Comparison of ENCODE assay signal across 2 cellular contexts in genomic region chr16:79969458-79969857, GRCh38.
TF ChIP-seq lines count a peak whose summit lies in the region.

No MANE protein-coding gene starts in this region.

TF ChIP-seq in HepG2, 621 proteins besides CTCF, POLR2A, EP300 and RAD21:
- TF ChIP-seq KMT2A (CRISPR knock-in tag; IDR thresholded peaks at IDR 0.05) (no peak), LCORL (IDR thresholded peaks at IDR 0.05) (peak; percentile 70), LCORL (CRISPR knock-in tag; IDR thresholded peaks at IDR 0.05) (no peak), SPEN (CRISPR knock-in tag; IDR thresholded peaks at IDR 0.05; ENCODE audit: low read depth) (no peak)
TF ChIP-seq in HepG2: peak in this region for 1.

TF ChIP-seq in K562, 482 proteins besides CTCF, POLR2A, EP300 and RAD21:
- TF ChIP-seq ZNF232 (CRISPR knock-in tag; IDR thresholded peaks at IDR 0.05) (no peak), RCOR1 (IDR thresholded peaks at IDR 0.05; ENCODE audit: borderline replicate concordance in 1 of 2, low read depth in 2 of 2, low read length in 2 of 2) (peak in 1 of 2 experiments; percentile 44; a peak in 1 of 4 replicates), ZNF639 (CRISPR knock-in tag; conservative IDR thresholded peaks at IDR 0.05 in 1 of 2, IDR thresholded peaks at IDR 0.05 in 1 of 2) (no peak), ZBTB5 (IDR thresholded peaks at IDR 0.05) (no peak), ZNF384 (IDR thresholded peaks at IDR 0.05; ENCODE audit: low read depth, low read length) (no peak), MAFG (tag; conservative IDR thresholded peaks at IDR 0.05) (no peak), KDM1A (IDR thresholded peaks at IDR 0.05) (peak; percentile 54 to 63), NFIC (IDR thresholded peaks at IDR 0.05) (peak; percentile 94), THAP7 (CRISPR knock-in tag; IDR thresholded peaks at IDR 0.05) (no peak), FOXJ3 (CRISPR knock-in tag; IDR thresholded peaks at IDR 0.05) (no peak), ETV6 (IDR thresholded peaks at IDR 0.05; ENCODE audit: borderline replicate concordance in 1 of 2, low read depth in 2 of 2, low read length in 1 of 2) (no peak), ETV6 (CRISPR knock-in tag; IDR thresholded peaks at IDR 0.05; ENCODE audit: borderline replicate concordance) (no peak), SNRNP70 (optimal IDR thresholded peaks at IDR 0.05; ENCODE audit: low read depth, low read length) (no peak), ZNF780A (CRISPR knock-in tag; IDR thresholded peaks at IDR 0.05) (no peak), RUNX1 (IDR thresholded peaks at IDR 0.05; ENCODE audit: low read depth) (no peak), BCOR (IDR thresholded peaks at IDR 0.05) (peak; percentile 85), NCOA2 (IDR thresholded peaks at IDR 0.05; ENCODE audit: partially characterized antibody in 2 of 2) (peak in 1 of 2 experiments; percentile 6), POLR2H (tag; IDR thresholded peaks at IDR 0.05; ENCODE audit: low read depth) (no peak), FOXP1 (CRISPR knock-in tag; IDR thresholded peaks at IDR 0.05) (no peak), ZNF668 (CRISPR knock-in tag; IDR thresholded peaks at IDR 0.05) (0 out of 2 replicates have a peak, but pooled peaks have one; percentile 43), ZSCAN32 (CRISPR knock-in tag; IDR thresholded peaks at IDR 0.05) (no peak), PTRF (tag; IDR thresholded peaks at IDR 0.05) (no peak), ZNF707 (CRISPR knock-in tag; conservative IDR thresholded peaks at IDR 0.05) (no peak), RBM25 (IDR thresholded peaks at IDR 0.05; ENCODE audit: low read depth, low read length, severe bottlenecking) (peak; percentile 88), CBX2 (IDR thresholded peaks at IDR 0.05; ENCODE audit: insufficient read depth, low read length, poor library complexity, severe bottlenecking) (no peak), SP2 (IDR thresholded peaks at IDR 0.05; ENCODE audit: extremely low read depth, low read depth, low read length, poor library complexity, severe bottlenecking) (no peak), NFIX (CRISPR knock-in tag; IDR thresholded peaks at IDR 0.05; ENCODE audit: low read depth) (peak; percentile 79), ZNF431 (CRISPR knock-in tag; IDR thresholded peaks at IDR 0.05) (no peak), USF2 (CRISPR knock-in tag; IDR thresholded peaks at IDR 0.05) (no peak), HDAC2 (IDR thresholded peaks at IDR 0.05) (peak; percentile 46; the same call in 1 of the 2 replicates), ETV1 (tag; conservative IDR thresholded peaks at IDR 0.05; ENCODE audit: low read depth) (no peak), ZNF695 (CRISPR knock-in tag; IDR thresholded peaks at IDR 0.05) (no peak), ZNF134 (CRISPR knock-in tag; conservative IDR thresholded peaks at IDR 0.05) (no peak)
- TF ChIP-seq, protein P1, sequence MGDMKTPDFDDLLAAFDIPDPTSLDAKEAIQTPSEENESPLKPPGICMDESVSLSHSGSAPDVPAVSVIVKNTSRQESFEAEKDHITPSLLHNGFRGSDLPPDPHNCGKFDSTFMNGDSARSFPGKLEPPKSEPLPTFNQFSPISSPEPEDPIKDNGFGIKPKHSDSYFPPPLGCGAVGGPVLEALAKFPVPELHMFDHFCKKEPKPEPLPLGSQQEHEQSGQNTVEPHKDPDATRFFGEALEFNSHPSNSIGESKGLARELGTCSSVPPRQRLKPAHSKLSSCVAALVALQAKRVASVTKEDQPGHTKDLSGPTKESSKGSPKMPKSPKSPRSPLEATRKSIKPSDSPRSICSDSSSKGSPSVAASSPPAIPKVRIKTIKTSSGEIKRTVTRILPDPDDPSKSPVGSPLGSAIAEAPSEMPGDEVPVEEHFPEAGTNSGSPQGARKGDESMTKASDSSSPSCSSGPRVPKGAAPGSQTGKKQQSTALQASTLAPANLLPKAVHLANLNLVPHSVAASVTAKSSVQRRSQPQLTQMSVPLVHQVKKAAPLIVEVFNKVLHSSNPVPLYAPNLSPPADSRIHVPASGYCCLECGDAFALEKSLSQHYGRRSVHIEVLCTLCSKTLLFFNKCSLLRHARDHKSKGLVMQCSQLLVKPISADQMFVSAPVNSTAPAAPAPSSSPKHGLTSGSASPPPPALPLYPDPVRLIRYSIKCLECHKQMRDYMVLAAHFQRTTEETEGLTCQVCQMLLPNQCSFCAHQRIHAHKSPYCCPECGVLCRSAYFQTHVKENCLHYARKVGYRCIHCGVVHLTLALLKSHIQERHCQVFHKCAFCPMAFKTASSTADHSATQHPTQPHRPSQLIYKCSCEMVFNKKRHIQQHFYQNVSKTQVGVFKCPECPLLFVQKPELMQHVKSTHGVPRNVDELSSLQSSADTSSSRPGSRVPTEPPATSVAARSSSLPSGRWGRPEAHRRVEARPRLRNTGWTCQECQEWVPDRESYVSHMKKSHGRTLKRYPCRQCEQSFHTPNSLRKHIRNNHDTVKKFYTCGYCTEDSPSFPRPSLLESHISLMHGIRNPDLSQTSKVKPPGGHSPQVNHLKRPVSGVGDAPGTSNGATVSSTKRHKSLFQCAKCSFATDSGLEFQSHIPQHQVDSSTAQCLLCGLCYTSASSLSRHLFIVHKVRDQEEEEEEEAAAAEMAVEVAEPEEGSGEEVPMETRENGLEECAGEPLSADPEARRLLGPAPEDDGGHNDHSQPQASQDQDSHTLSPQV (IDR thresholded peaks at IDR 0.05), result no peak
- TF ChIP-seq, protein P2, sequence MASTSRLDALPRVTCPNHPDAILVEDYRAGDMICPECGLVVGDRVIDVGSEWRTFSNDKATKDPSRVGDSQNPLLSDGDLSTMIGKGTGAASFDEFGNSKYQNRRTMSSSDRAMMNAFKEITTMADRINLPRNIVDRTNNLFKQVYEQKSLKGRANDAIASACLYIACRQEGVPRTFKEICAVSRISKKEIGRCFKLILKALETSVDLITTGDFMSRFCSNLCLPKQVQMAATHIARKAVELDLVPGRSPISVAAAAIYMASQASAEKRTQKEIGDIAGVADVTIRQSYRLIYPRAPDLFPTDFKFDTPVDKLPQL (IDR thresholded peaks at IDR 0.05; ENCODE audit: extremely low read depth, insufficient read length), result no peak
